14 cellular contexts compared by ENCODE assay signal in genomic region chr5:16932401-16932800, GRCh38. TPM values are rescaled to one million over a fixed set of nuclear protein-coding genes. Genes with fewer than 3 reads are reported as not detected.
DNase-seq lines count a peak whose midpoint lies in the region; ATAC-seq and TF ChIP-seq lines count a peak whose summit lies in the region.
"Had no signal": no experiment of that assay in that cellular context is flagged by ENCODE, and none has a peak within 500 bp of the region (broad histone marks: within the 10 kb centered on the region; RNA-seq: fewer than 3 reads in every experiment).

No MANE protein-coding gene starts in this region.

- H3K27ac ChIP-seq in osteoblast (ENCODE audit: low read depth, low read length) (no peak overlapping the region), suprapubic skin (no peak overlapping the region)
- H3K27ac ChIP-seq: gastrocnemius medialis had no signal

- CTCF ChIA-PET in AG04449 (lab: Yijun Ruan, JAX): interaction anchor here (0.8 to 13.4 kb wide), 23 partner anchors 11 to 271 kb away, joined by 3 to 190 read pairs (median 4); no protein-coding TSS in a partner anchor

- POLR2A ChIA-PET in AG04449 (lab: Yijun Ruan, JAX): interaction anchor here (1.1 kb wide), 1 partner anchor 225 kb away, joined by 3 read pairs; no protein-coding TSS in a partner anchor

- peaks cover 33% of the 10 kb centered on the region for H4K20me1 ChIP-seq in osteoblast (ENCODE audit: insufficient read depth, low read length)

- H3K27me3 ChIP-seq in osteoblast (ENCODE audit: insufficient read depth, low read length) (peaks cover 7% of the 10 kb centered on the region), suprapubic skin (peaks cover 3% of the 10 kb centered on the region), H7 (ENCODE audit: control insufficient read depth, insufficient read depth, low read length) (peaks cover 24% of the 10 kb centered on the region)

- no peak for TF ChIP-seq POLR2A in suprapubic skin (IDR thresholded peaks at IDR 0.05)

- H3K4me1 ChIP-seq in osteoblast (ENCODE audit: insufficient read depth, low read length): peaks cover 29% of the 10 kb centered on the region
- H3K4me1 ChIP-seq in suprapubic skin: peaks cover 40% of the 10 kb centered on the region

- H3K36me3 ChIP-seq in osteoblast (ENCODE audit: insufficient read depth, low read length) (no peaks in the 10 kb centered on the region), suprapubic skin (no peaks in the 10 kb centered on the region), H7 (replicated peaks; ENCODE audit: control insufficient read depth, insufficient read depth, low read length) (no peaks in the 10 kb centered on the region)
- H3K36me3 ChIP-seq: gastrocnemius medialis had no signal

- H3K4me3 Mint-ChIP-seq in stimulated activated effector memory CD8-positive, alpha-beta T cell treated with anti-CD3 and anti-CD28 coated beads, Interleukin-12 subunit alpha, Interleukin-12 subunit beta, amount 100 ng/mL, for 72 hours: no peak overlapping the region
- H3K4me3 Mint-ChIP-seq: T-cell had no signal

- no peak for TF ChIP-seq EP300 in suprapubic skin (IDR thresholded peaks at IDR 0.05)

- no peaks in the 10 kb centered on the region for H3K36me3 Mint-ChIP-seq in stimulated activated effector memory CD8-positive, alpha-beta T cell treated with anti-CD3 and anti-CD28 coated beads, Interleukin-12 subunit alpha, Interleukin-12 subunit beta, amount 100 ng/mL, for 72 hours
- H3K36me3 Mint-ChIP-seq: T-cell had no signal

- peak overlapping the region; percentile 92 for H3K4me2 ChIP-seq in osteoblast (ENCODE audit: insufficient read depth, low read length)

- peaks cover 84% of the 10 kb centered on the region for H3K79me2 ChIP-seq in osteoblast (ENCODE audit: insufficient read depth, low read length)

- 35% methylated on average over 3 of the region's 3 CpGs for WGBS in suprapubic skin

- no peak for TF ChIP-seq CTCF in AG04449 (IDR thresholded peaks at IDR 0.05; ENCODE audit: insufficient read depth, low read length, missing control alignments)
- TF ChIP-seq CTCF in fibroblast of villous mesenchyme (IDR thresholded peaks at IDR 0.05; ENCODE audit: insufficient read depth, low read depth, low read length): no peak
- TF ChIP-seq CTCF in osteoblast (IDR thresholded peaks at IDR 0.05; ENCODE audit: extremely low read depth, low read depth, low read length): no peak
- TF ChIP-seq CTCF in suprapubic skin (IDR thresholded peaks at IDR 0.05): no peak

- in situ Hi-C loops in SK-MEL-5 (cut with HindIII; ENCODE audit: low pct_unique_long_range_greater_than_20kb, low sequenced_read_pairs): loop anchor here (25.0 kb wide), 1 partner anchor 255 kb away; no protein-coding TSS in a partner anchor

- DNase-seq in AG04449 (ENCODE audit: low read depth, low spot score) (no peak), SK-MEL-5 (ENCODE audit: low read depth, low spot score) (peak; percentile 44), fibroblast of villous mesenchyme (ENCODE audit: low read depth) (peak; percentile 52), osteoblast (ENCODE audit: insufficient read length, low spot score, missing footprints) (peak; percentile 31), suprapubic skin (ENCODE audit: low spot score in 2 of 2) (no peak), H7 (no peak), SIG-M5 (lab: John Stamatoyannopoulos, UW) (no peak)
- no peak for DNase-seq in stimulated activated effector memory CD8-positive, alpha-beta T cell treated with anti-CD3 and anti-CD28 coated beads, Interleukin-12 subunit alpha, Interleukin-12 subunit beta, amount 100 ng/mL, for 72 hours (ENCODE audit: low spot score in 2 of 2)
- DNase-seq: activated gamma-delta T cell treated with Interleukin-2 at 50 U/mL for 16 hours; COR-L47; effector CD4-positive, alpha-beta T cell; gastrocnemius medialis; T-cell had no signal

- H3K4me3 ChIP-seq in AG04449 (ENCODE audit: low read depth, low read length) (peak overlapping the region; percentile 67), fibroblast of villous mesenchyme (ENCODE audit: low read depth, low read length) (peak overlapping the region; percentile 96), osteoblast (ENCODE audit: insufficient read depth, low read length) (no peak overlapping the region), suprapubic skin (no peak overlapping the region), H7 (ENCODE audit: insufficient read depth, low read depth, low read length) (no peak overlapping the region)
- H3K4me3 ChIP-seq: gastrocnemius medialis had no signal

- no peak for ATAC-seq in stimulated activated effector memory CD8-positive, alpha-beta T cell treated with anti-CD3 and anti-CD28 coated beads, Interleukin-12 subunit alpha, Interleukin-12 subunit beta, amount 100 ng/mL, for 72 hours
- ATAC-seq: activated CD4-positive, CD25-positive, alpha-beta regulatory T cell treated with anti-CD3 and anti-CD28 coated beads, Interleukin-2, amount 50 U/mL, for 24 hours; gastrocnemius medialis; T-cell had no signal

- no peak overlapping the region for H2AFZ ChIP-seq in osteoblast (ENCODE audit: low read length)

- H3K27ac Mint-ChIP-seq in stimulated activated effector memory CD8-positive, alpha-beta T cell treated with anti-CD3 and anti-CD28 coated beads, Interleukin-12 subunit alpha, Interleukin-12 subunit beta, amount 100 ng/mL, for 72 hours: no peak overlapping the region
- H3K27ac Mint-ChIP-seq: T-cell had no signal

- H3K9me3 Mint-ChIP-seq in stimulated activated effector memory CD8-positive, alpha-beta T cell treated with anti-CD3 and anti-CD28 coated beads, Interleukin-12 subunit alpha, Interleukin-12 subunit beta, amount 100 ng/mL, for 72 hours: no peaks in the 10 kb centered on the region

- H3K9me3 ChIP-seq in osteoblast (ENCODE audit: low read depth, low read length): no peaks in the 10 kb centered on the region
- H3K9me3 ChIP-seq in suprapubic skin: no peaks in the 10 kb centered on the region
- H3K9me3 ChIP-seq: gastrocnemius medialis had no signal

- peaks cover 5% of the 10 kb centered on the region for H3K4me1 Mint-ChIP-seq in stimulated activated effector memory CD8-positive, alpha-beta T cell treated with anti-CD3 and anti-CD28 coated beads, Interleukin-12 subunit alpha, Interleukin-12 subunit beta, amount 100 ng/mL, for 72 hours

RNA-seq across cellular contexts. Expression of gene MYO10, which starts 3.7 kb away (rescaled TPM):
- 161 and 191 TPM in 2 replicates for total RNA-seq in SK-MEL-5 (2014; rRNA removed; shearing (Covaris generic))
- 117 and 156 TPM in 2 replicates for polyA plus RNA-seq in SK-MEL-5 (2015; cell fraction: cytosol; rRNA removed)
- polyA plus RNA-seq in SK-MEL-5 (2015; cell fraction: nucleus; rRNA removed): 66.9 and 85.6 TPM in 2 replicates
- total RNA-seq in fibroblast of villous mesenchyme: 36.7 and 61.2 TPM in 2 replicates
- 40.9 and 43.6 TPM in 2 replicates for total RNA-seq in osteoblast
- 100 to 1,000 TPM in 1 of 4 donors, 10 to 100 TPM in 3; 37.7 to 109 (median 64.6) TPM for total RNA-seq in suprapubic skin
- total RNA-seq in H7 (2014; rRNA removed; shearing (Covaris generic)): 36.3 and 56.6 TPM in 2 replicates

Comparison
In these comparisons a context has a peak if more than half of its experiments do, and no peak if none do; other contexts are left out.
1. DNase-seq: peak in SK-MEL-5 (single experiment), fibroblast of villous mesenchyme (single experiment) and osteoblast (single experiment); none in AG04449 (single experiment), suprapubic skin (0 of 2), H7 (single experiment), SIG-M5 (single experiment) and stimulated activated effector memory CD8-positive, alpha-beta T cell treated with anti-CD3 and anti-CD28 coated beads, Interleukin-12 subunit alpha, Interleukin-12 subunit beta, amount 100 ng/mL, for 72 hours (0 of 2).
2. H3K4me3 ChIP-seq: peak in AG04449 (single experiment) and fibroblast of villous mesenchyme (single experiment); none in osteoblast (single experiment), suprapubic skin (single experiment) and H7 (single experiment).